Comparison of ENCODE assay signal across 31 cellular contexts in the genomic region with DNA sequence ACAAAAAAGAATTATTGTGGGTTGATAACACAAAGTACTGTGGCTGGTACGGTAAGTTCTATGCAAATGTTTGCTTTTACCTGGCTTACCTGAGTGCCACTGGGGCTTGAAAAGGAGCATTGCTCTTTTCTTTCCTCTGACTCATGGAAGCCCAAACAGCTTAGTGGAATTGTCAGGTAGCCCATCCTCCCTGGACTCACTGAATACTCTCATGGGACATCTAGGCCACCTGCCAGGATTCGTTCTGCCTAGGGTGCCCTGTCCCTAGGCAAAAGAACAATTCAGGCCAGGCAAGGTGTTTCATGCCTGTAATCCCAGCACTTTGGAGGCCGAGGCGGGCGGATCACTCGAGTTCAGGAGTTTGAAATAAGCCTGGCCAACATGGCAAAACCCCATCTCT.
"Had no signal": no experiment of that assay in that cellular context is flagged by ENCODE, and none has a peak within 500 bp of the region (broad histone marks: within the 10 kb centered on the region; RNA-seq: fewer than 3 reads in every experiment).

No MANE protein-coding gene starts in this region.

- ATAC-seq: effector memory CD8-positive, alpha-beta T cell; heart left ventricle; naive thymus-derived CD4-positive, alpha-beta T cell; stimulated activated memory B cell treated with anti-CD40 and anti-IgM and Interleukin-4, amounts not matched to agents 10 μg/mL and 1 μg/mL and 100 μg/mL, for 72 hours; stimulated activated naive CD8-positive, alpha-beta T cell treated with anti-CD3 and anti-CD28 coated beads, Interleukin-15, amount 100 ng/mL, for 72 hours; upper lobe of right lung had no signal

- H3K27me3 ChIP-seq: ascending aorta, cardiac muscle cell, colonic mucosa, heart left ventricle, ovary, sigmoid colon, thyroid gland, upper lobe of right lung had no signal

- H3K4me1 ChIP-seq: ascending aorta, colonic mucosa, heart left ventricle, prostate gland, sigmoid colon, thyroid gland, upper lobe of right lung had no signal

- H3K27ac ChIP-seq: ascending aorta, cardiac muscle cell, colonic mucosa, heart left ventricle, ovary, prostate gland, sigmoid colon, thyroid gland, upper lobe of right lung had no signal

- H3K36me3 ChIP-seq: ascending aorta, cardiac muscle cell, colonic mucosa, heart left ventricle, ovary, prostate gland, sigmoid colon, thyroid gland, upper lobe of right lung had no signal

- H3K9me3 ChIP-seq: ascending aorta, colonic mucosa, heart left ventricle, ovary, prostate gland, sigmoid colon, thyroid gland, upper lobe of right lung had no signal

- DNase-seq: activated CD4-positive, alpha-beta memory T cell treated with anti-CD3 and anti-CD28 coated beads for 36 hours; activated CD4-positive, alpha-beta T cell treated with anti-CD3 and anti-CD28 coated beads, Interleukin-2, amount 10 ng/mL, durations not matched to agents 24 days and 14 days; activated CD4-positive, CD25-positive, alpha-beta regulatory T cell treated with anti-CD3 and anti-CD28 coated beads, Interleukin-2, amount 50 U/mL, for 72 hours; activated CD8-positive, alpha-beta memory T cell treated with anti-CD3 and anti-CD28 coated beads, Interleukin-2, amount 50 U/mL, for 4 hours; activated effector memory CD4-positive, alpha-beta T cell treated with anti-CD3 and anti-CD28 coated beads, Interleukin-2, amount 50 U/mL, for 16 hours; activated naive CD4-positive, alpha-beta T cell treated with anti-CD3 and anti-CD28 coated beads, Interleukin-2, amount 10 ng/mL, durations not matched to agents 7 days and 5 days; activated naive CD8-positive, alpha-beta T cell treated with anti-CD3 and anti-CD28 coated beads, Interleukin-2, amount 10 ng/mL, durations not matched to agents 7 days and 5 days; activated T-cell treated with anti-CD3 and anti-CD28 coated beads, Interleukin-2, amount 50 U/mL, for 1 hour; cerebellar nuclear complex; colonic mucosa; effector memory CD8-positive, alpha-beta T cell; foreskin fibroblast; heart left ventricle; hypothalamus; immature natural killer cell; midbrain; naive thymus-derived CD4-positive, alpha-beta T cell; ovary; retina; sigmoid colon; small intestine; stimulated activated CD4-positive, alpha-beta T cell treated with anti-CD3 and anti-CD28 coated beads, Interleukin-4, amount 100 ng/mL, for 4 hours; stimulated activated CD8-positive, alpha-beta memory T cell treated with anti-CD3 and anti-CD28 coated beads, Interleukin-4, amount 100 ng/mL, for 48 hours; stimulated activated naive CD8-positive, alpha-beta T cell treated with anti-CD3 and anti-CD28 coated beads, Interleukin-15, amount 100 ng/mL, for 72 hours; T-helper 2 cell; upper lobe of right lung had no signal

- H3K4me3 ChIP-seq: ascending aorta, cardiac muscle cell, colonic mucosa, heart left ventricle, ovary, prostate gland, sigmoid colon, thyroid gland, upper lobe of right lung had no signal
